In the genomic region with DNA sequence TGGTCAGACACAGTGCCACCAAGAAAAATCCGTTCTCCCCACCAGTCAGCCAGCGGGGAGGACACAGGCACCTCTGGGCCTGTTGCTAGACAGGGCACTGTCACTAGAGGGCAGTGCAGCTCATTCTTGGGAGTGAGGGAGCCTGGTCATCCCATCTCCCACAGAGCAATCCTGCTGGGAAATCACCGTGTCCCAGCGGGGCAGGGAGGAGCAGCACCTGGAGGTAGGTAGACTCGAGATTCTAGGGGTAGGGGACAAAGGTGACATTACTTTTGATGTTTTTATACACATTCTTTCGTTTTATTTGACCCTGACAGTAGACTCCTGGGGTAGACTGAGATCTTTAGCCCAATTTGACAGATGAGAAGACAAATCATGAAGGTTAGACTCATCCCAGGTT, we compare ENCODE assay signal across 8 cellular contexts. TPM values are rescaled to one million over a fixed set of nuclear protein-coding genes. Genes with fewer than 3 reads are reported as not detected.
DNase-seq lines count a peak whose midpoint lies in the region; ATAC-seq and TF ChIP-seq lines count a peak whose summit lies in the region.

No MANE protein-coding gene starts in this region.

- no peak overlapping the region for H3K4me3 Mint-ChIP-seq in endodermal cell

- H3K9ac ChIP-seq in endodermal cell (ENCODE audit: extremely low read depth, low read length, poor library complexity, severe bottlenecking), result no peak overlapping the region

- 10 to 29% methylated on average over 1 to 6 of the region's 6 CpGs for WGBS in endodermal cell (ENCODE audit: insufficient coverage in 1 of 2, insufficient read length in 1 of 2), 2 experiments

- DNase-seq in AML-193 (lab: John Stamatoyannopoulos, UW), result peak; percentile 3 to 24
- DNase-seq in NCI-H69 (lab: John Stamatoyannopoulos, UW), result peak; percentile 77
- peak; percentile 12 to 42 for DNase-seq in activated CD8-positive, alpha-beta memory T cell treated with anti-CD3 and anti-CD28 coated beads for 1 hour (ENCODE audit: extremely low read depth in 1 of 2, low read depth in 1 of 2)
- peak; percentile 96 for DNase-seq in endodermal cell
- peak; percentile 59 to 89 (median 88) for DNase-seq in mucosa of descending colon
- peak; percentile 44 for DNase-seq in stimulated activated CD8-positive, alpha-beta memory T cell treated with anti-CD3 and anti-CD28 coated beads, Interleukin-7, amount 100 ng/mL, for 24 hours (ENCODE audit: low read depth)

- peaks cover 50% of the 10 kb centered on the region for H3K27me3 Mint-ChIP-seq in endodermal cell (ENCODE audit: insufficient read depth)

- intact Hi-C loops in mucosa of descending colon (cut with DNase I, micrococcal nuclease), result loop anchor here in 1 of 2 donors (5.0 kb wide), 1 partner anchor 116 kb away; no protein-coding TSS in a partner anchor

- TF ChIP-seq CTCF in endodermal cell (conservative IDR thresholded peaks at IDR 0.05) (peak; percentile 96), mucosa of descending colon (IDR thresholded peaks at IDR 0.05) (peak; percentile 85)

- peak; percentile 67 for ATAC-seq in GM19025 (IDR thresholded peaks at IDR 0.05; ENCODE audit: low read depth, unreplicated experiment)
- peak; percentile 77 for ATAC-seq in HG03439 (IDR thresholded peaks at IDR 0.05; ENCODE audit: unreplicated experiment)
- ATAC-seq in mucosa of descending colon, result peak; percentile 97

- H3K4me1 Mint-ChIP-seq in endodermal cell, result peaks cover 4% of the 10 kb centered on the region

- H3K9me3 ChIP-seq in endodermal cell (ENCODE audit: control insufficient read depth, low read length) (no peaks in the 10 kb centered on the region), mucosa of descending colon (no peaks in the 10 kb centered on the region)

- H3K4me3 ChIP-seq in endodermal cell (ENCODE audit: low read length) (no peak overlapping the region), mucosa of descending colon (no peak overlapping the region)

- H3K36me3 ChIP-seq in endodermal cell (ENCODE audit: control insufficient read depth, insufficient read depth, low read length), result no peaks in the 10 kb centered on the region
- H3K36me3 ChIP-seq in mucosa of descending colon (ENCODE audit: low read depth), result no peaks in the 10 kb centered on the region

- H3K27me3 ChIP-seq in endodermal cell (ENCODE audit: control insufficient read depth, insufficient read depth, low read length, poor library complexity, severe bottlenecking), result peaks cover 39% of the 10 kb centered on the region

- H3K36me3 Mint-ChIP-seq in endodermal cell (ENCODE audit: low read depth), result no peaks in the 10 kb centered on the region

- H3K27ac Mint-ChIP-seq in endodermal cell, result no peak overlapping the region

- no peak overlapping the region for H3K27ac ChIP-seq in endodermal cell (ENCODE audit: low read depth, low read length)

- no peaks in the 10 kb centered on the region for H3K9me3 Mint-ChIP-seq in endodermal cell

- H3K4me1 ChIP-seq in endodermal cell (ENCODE audit: control insufficient read depth, insufficient read depth, low read length), result no peaks in the 10 kb centered on the region
- no peaks in the 10 kb centered on the region for H3K4me1 ChIP-seq in mucosa of descending colon (ENCODE audit: low read depth)

RNA-seq across cellular contexts. Expression of a gene that starts 6.7 kb away (rescaled TPM):
- total RNA-seq in endodermal cell, result 1 to 10 TPM in 1 of 2 donors, under 1 TPM in 1; 0.55 to 2.1 TPM
- polyA plus RNA-seq in endodermal cell (2013, experiment 1 of 2), result 4.7 TPM
- 3.5 TPM for polyA plus RNA-seq in endodermal cell (2013, experiment 2 of 2)
- under 1 TPM in 1 of 3 donors, not detected in 2; 0.60 TPM for total RNA-seq in mucosa of descending colon

Comparison
In these comparisons a context has a peak if more than half of its experiments do, and no peak if none do; other contexts are left out.
1. DNase-seq: peak in every context shown above with its lines; median percentile 96 in endodermal cell; 88 in mucosa of descending colon; 77 in NCI-H69; 44 in stimulated activated CD8-positive, alpha-beta memory T cell treated with anti-CD3 and anti-CD28 coated beads, Interleukin-7, amount 100 ng/mL, for 24 hours; 27 in activated CD8-positive, alpha-beta memory T cell treated with anti-CD3 and anti-CD28 coated beads for 1 hour; 14 in AML-193.